29 cellular contexts compared by ENCODE assay signal in genomic region chr19:5572556-5573286, GRCh38. TPM values are rescaled to one million over a fixed set of nuclear protein-coding genes. Genes with fewer than 3 reads are reported as not detected.
DNase-seq lines count a peak whose midpoint lies in the region; ATAC-seq and TF ChIP-seq lines count a peak whose summit lies in the region.
"Had no signal": no experiment of that assay in that cellular context is flagged by ENCODE, and none has a peak within 500 bp of the region (broad histone marks: within the 10 kb centered on the region; RNA-seq: fewer than 3 reads in every experiment).

No MANE protein-coding gene starts in this region.

- H3K36me3 ChIP-seq in mucosa of descending colon (ENCODE audit: low read depth) (no peaks in the 10 kb centered on the region), HAP-1 (replicated peaks) (no peaks in the 10 kb centered on the region), BE2C (no peaks in the 10 kb centered on the region)
- H3K36me3 ChIP-seq: neural progenitor cell, prostate gland, tibial artery had no signal

- TF ChIP-seq CTCF in mucosa of descending colon (IDR thresholded peaks at IDR 0.05) (no peak), BE2C (IDR thresholded peaks at IDR 0.05; ENCODE audit: low read depth, low read length) (no peak), omental fat pad (IDR thresholded peaks at IDR 0.05) (no peak)

- H3K9me3 ChIP-seq in mucosa of descending colon, result no peaks in the 10 kb centered on the region
- no peaks in the 10 kb centered on the region for H3K9me3 ChIP-seq in HAP-1
- no peaks in the 10 kb centered on the region; the same call in 1 of the 2 replicates for H3K9me3 ChIP-seq in BE2C
- H3K9me3 ChIP-seq: A549, prostate gland, tibial artery had no signal

- intact Hi-C loops in Right ventricle myocardium superior (cut with DNase I) (no loop called here), Right ventricle myocardium inferior (cut with DNase I) (no loop called here), mucosa of descending colon (cut with DNase I, micrococcal nuclease) (no loop called here)

- H3K4me3 ChIP-seq in mucosa of descending colon (no peak overlapping the region), HAP-1 (no peak overlapping the region), BE2C (ENCODE audit: low read depth, low read length) (no peak overlapping the region)
- H3K4me3 ChIP-seq: A549, neural progenitor cell, prostate gland, tibial artery had no signal

- H3K4me1 ChIP-seq in mucosa of descending colon (ENCODE audit: low read depth) (peaks cover 3% of the 10 kb centered on the region), HAP-1 (peaks cover 5% of the 10 kb centered on the region; the same call in 1 of the 2 replicates), BE2C (no peaks in the 10 kb centered on the region)
- H3K4me1 ChIP-seq: A549, prostate gland had no signal

- ATAC-seq in Right ventricle myocardium superior (ENCODE audit: poor library complexity) (no peak), Right ventricle myocardium inferior (no peak), mucosa of descending colon (peak; percentile 96), omental fat pad (ENCODE audit: low FRiP score) (no peak)
- ATAC-seq: A549; stimulated activated memory B cell treated with anti-CD40 and anti-IgM and Interleukin-4, amounts not matched to agents 10 μg/mL and 1 μg/mL and 100 μg/mL, for 72 hours had no signal

- no peaks in the 10 kb centered on the region for H3K27me3 ChIP-seq in HAP-1 (ENCODE audit: low read depth)
- H3K27me3 ChIP-seq in BE2C, result peaks cover 8% of the 10 kb centered on the region

- in situ Hi-C loops in HAP-1 (cut with MboI; ENCODE audit: low sequenced_read_pairs), result loop anchor here (10.0 kb wide), 1 partner anchor 538 kb away; no protein-coding TSS in a partner anchor

- DNase-seq in Right ventricle myocardium superior (peak; percentile 28), Right ventricle myocardium inferior (ENCODE audit: missing footprints) (no peak), SW480 (ENCODE audit: low spot score) (peak; percentile 23), mucosa of descending colon (peak in 2 of 3 donors; percentile 68 to 79), NCI-H1048 (lab: John Stamatoyannopoulos, UW) (no peak), HAP-1 (ENCODE audit: low spot score in 2 of 2) (no peak), BE2C (no peak), omental fat pad (ENCODE audit: low spot score) (no peak)
- DNase-seq: activated B cell treated with CpG ODN at 0.5 μM for 24 hours; activated CD4-positive, alpha-beta T cell treated with anti-CD3 and anti-CD28 coated beads, Interleukin-2, amount 50 U/mL, for 48 hours; activated effector memory CD4-positive, alpha-beta T cell treated with Interleukin-2 at 50 U/mL for 16 hours; activated naive CD8-positive, alpha-beta T cell treated with anti-CD3 and anti-CD28 coated beads, Interleukin-2, amount 10 ng/mL, durations not matched to agents 7 days and 5 days; cerebellar nuclear complex; effector CD4-positive, alpha-beta T cell; foreskin melanocyte; H7; hippocampal formation; MV-4-11; NCI-H187 treated with DMSO at 0.1 percent for 48 hours; NCI-H345; stimulated activated CD4-positive, alpha-beta T cell treated with anti-CD3 and anti-CD28 coated beads, Interleukin-2, amount 100 ng/mL, for 24 hours; T1000; tibial artery had no signal

RNA-seq across cellular contexts. Expression of gene TINCR, which starts 5.0 kb away (rescaled TPM):
- total RNA-seq in Right ventricle myocardium superior, result not detected
- not detected for total RNA-seq in Right ventricle myocardium inferior
- total RNA-seq in mucosa of descending colon, result 1 to 10 TPM; 4.6 to 9.0 (median 5.6) TPM
- polyA plus RNA-seq in BE2C (2012; ENCODE audit: insufficient read depth, insufficient read length, low read depth), result 0.54 TPM
- 1 to 10 TPM in 3 of 4 donors, not detected in 1; 1.7 to 8.6 (median 1.8) TPM for total RNA-seq in omental fat pad
- total RNA-seq: epithelial cell of proximal tubule, G401 had no signal

RNA-seq across cellular contexts. Expression of gene SAFB2, which starts 49.9 kb away (rescaled TPM):
- total RNA-seq in Right ventricle myocardium superior (48.7 TPM), Right ventricle myocardium inferior (43.7 TPM), mucosa of descending colon (100 to 1,000 TPM in 2 of 3 donors, 10 to 100 TPM in 1; 66.7 to 122 (median 102) TPM), omental fat pad (10 to 100 TPM; 32.0 to 77.9 (median 51.1) TPM)
- polyA plus RNA-seq in BE2C (2012; ENCODE audit: insufficient read depth, insufficient read length, low read depth), result 327 TPM

RNA-seq across cellular contexts. Expression of gene SAFB, which starts 50.2 kb away (rescaled TPM):
- total RNA-seq in Right ventricle myocardium superior, result 61.9 TPM
- total RNA-seq in Right ventricle myocardium inferior, result 59.8 TPM
- total RNA-seq in mucosa of descending colon, result 100 to 1,000 TPM in 1 of 3 donors, 10 to 100 TPM in 2; 78.8 to 115 (median 83.3) TPM
- polyA plus RNA-seq in BE2C (2012; ENCODE audit: insufficient read depth, insufficient read length, low read depth), result 213 TPM
- 100 to 1,000 TPM in 2 of 4 donors, 10 to 100 TPM in 2; 56.7 to 139 (median 86.9) TPM for total RNA-seq in omental fat pad

Comparison
In these comparisons a context has a peak if more than half of its experiments do, and no peak if none do; other contexts are left out.
1. DNase-seq: peak in Right ventricle myocardium superior (single experiment), SW480 (single experiment) and mucosa of descending colon (2 of 3); none in Right ventricle myocardium inferior (single experiment), NCI-H1048 (single experiment), HAP-1 (0 of 2), BE2C (single experiment) and omental fat pad (single experiment).